ENCODE assay signal across 10 cellular contexts in genomic region chr7:74477188-74477587, GRCh38. TPM values are rescaled to one million over a fixed set of nuclear protein-coding genes. Genes with fewer than 3 reads are reported as not detected.
DNase-seq lines count a peak whose midpoint lies in the region; ATAC-seq and TF ChIP-seq lines count a peak whose summit lies in the region.
"Had no signal": no experiment of that assay in that cellular context is flagged by ENCODE, and none has a peak within 500 bp of the region (broad histone marks: within the 10 kb centered on the region; RNA-seq: fewer than 3 reads in every experiment).

No MANE protein-coding gene starts in this region.

- no peak overlapping the region for H2BK12ac ChIP-seq in H9 (ENCODE audit: insufficient read length, low read depth, low read length)

- H3K27ac ChIP-seq in brain microvascular endothelial cell (peak overlapping the region; percentile 94), stomach smooth muscle (ENCODE audit: low read length) (peak overlapping the region; percentile 98), H9 (ENCODE audit: insufficient read length, low read depth, low read length) (no peak overlapping the region)

- no peak overlapping the region for H3K23ac ChIP-seq in H9 (ENCODE audit: insufficient read length, low read depth, low read length)

- no peak overlapping the region for H2BK120ac ChIP-seq in H9 (ENCODE audit: low read depth, low read length, poor library complexity, severe bottlenecking)

- H2BK15ac ChIP-seq in H9 (ENCODE audit: low read depth, low read length) = no peak overlapping the region

- H3K23me2 ChIP-seq in H9 (ENCODE audit: insufficient read length, low read depth, low read length, poor library complexity, severe bottlenecking) = peaks cover 3% of the 10 kb centered on the region

- H3K27me3 ChIP-seq in brain microvascular endothelial cell (replicated peaks) = no peaks in the 10 kb centered on the region
- no peaks in the 10 kb centered on the region for H3K27me3 ChIP-seq in stomach smooth muscle (ENCODE audit: control insufficient read depth in 1 of 2, insufficient read depth in 2 of 2, low read length in 2 of 2)
- no peaks in the 10 kb centered on the region for H3K27me3 ChIP-seq in H9 (ENCODE audit: insufficient read depth, low read length)

- H2BK5ac ChIP-seq in H9 (ENCODE audit: insufficient read length, low read length) = no peak overlapping the region

- in situ Hi-C loops in brain microvascular endothelial cell (cut with HindIII; ENCODE audit: low pct_ligation_motif_present, low sequenced_read_pairs) = no loop called here

- no peaks in the 10 kb centered on the region for H3K9me3 ChIP-seq in stomach smooth muscle (ENCODE audit: control insufficient read depth in 2 of 2, low read length in 2 of 2)
- no peaks in the 10 kb centered on the region for H3K9me3 ChIP-seq in H9 (ENCODE audit: control insufficient read depth, low read depth, low read length)

- no peaks in the 10 kb centered on the region for H3K36me3 ChIP-seq in brain microvascular endothelial cell (replicated peaks)
- no peaks in the 10 kb centered on the region for H3K36me3 ChIP-seq in stomach smooth muscle (ENCODE audit: control insufficient read depth in 2 of 2, insufficient read depth in 2 of 2, low read length in 2 of 2)

- no peaks in the 10 kb centered on the region for H3K9me3 Mint-ChIP-seq in memory B cell
- H3K9me3 Mint-ChIP-seq in H9 = no peaks in the 10 kb centered on the region

- peaks cover 15% of the 10 kb centered on the region for H3K27me3 Mint-ChIP-seq in memory B cell
- no peaks in the 10 kb centered on the region for H3K27me3 Mint-ChIP-seq in H9 (ENCODE audit: low read depth)

- no peak overlapping the region for H3K4me3 Mint-ChIP-seq in memory B cell
- no peak overlapping the region for H3K4me3 Mint-ChIP-seq in H9

- no peak overlapping the region for H2AK5ac ChIP-seq in H9 (ENCODE audit: insufficient read length, low read length)

- H3T11ph ChIP-seq in H9 (ENCODE audit: low read length) = no peak overlapping the region

- no CpG with 5 or more reads among the region's 6 CpGs for WGBS in H9 (ENCODE audit: extremely low coverage, insufficient read length, low lambda C conversion rate)

- no peak overlapping the region for H3K56ac ChIP-seq in H9 (ENCODE audit: insufficient read length, low read depth, low read length)

- no peak overlapping the region for H2AFZ ChIP-seq in H9 (ENCODE audit: low read length)

- H3K18ac ChIP-seq in H9 (ENCODE audit: insufficient read length, low read depth, low read length) = no peak overlapping the region

- H3K27ac Mint-ChIP-seq in memory B cell (peak overlapping the region; percentile 21), H9 (peak overlapping the region in 1 of 3 experiments; percentile 92; a peak in 1 of 7 replicates)

- H2BK20ac ChIP-seq in H9 (ENCODE audit: low read depth, low read length, poor library complexity, severe bottlenecking) = no peak overlapping the region

- no peak overlapping the region for H3K14ac ChIP-seq in H9 (ENCODE audit: insufficient read depth, low read length)

- no peaks in the 10 kb centered on the region; the same call in none of the 2 replicates for H3K79me2 ChIP-seq in H9 (ENCODE audit: insufficient read depth, low read length)

- H3K4me2 ChIP-seq in H9 (ENCODE audit: insufficient read depth, insufficient read length, low read length) = no peak overlapping the region

- H3K4me3 ChIP-seq in brain microvascular endothelial cell (ENCODE audit: low read depth, low read length) (no peak overlapping the region), stomach smooth muscle (ENCODE audit: low read length in 2 of 2) (peak overlapping the region in 1 of 2 donors; percentile 54)

- ATAC-seq in memory B cell (ENCODE audit: low read depth) = no peak
- no peak for ATAC-seq in GM21367 (IDR thresholded peaks at IDR 0.05; ENCODE audit: unreplicated experiment)
- no peak for ATAC-seq in HG02571 (IDR thresholded peaks at IDR 0.05; ENCODE audit: unreplicated experiment)
- no peak for ATAC-seq in HG03521 (IDR thresholded peaks at IDR 0.05; ENCODE audit: unreplicated experiment)

- H3K4me1 ChIP-seq in stomach smooth muscle (ENCODE audit: control insufficient read depth, insufficient read depth, low read length) (peaks cover 57% of the 10 kb centered on the region), H9 (ENCODE audit: insufficient read depth, low read length) (peaks cover 4% of the 10 kb centered on the region; the same call in 1 of the 2 replicates)

- H4K5ac ChIP-seq in H9 (ENCODE audit: insufficient read length, low read depth, low read length) = no peak overlapping the region

- H3K79me1 ChIP-seq in H9 (ENCODE audit: insufficient read depth, low read depth, low read length, poor library complexity, severe bottlenecking) = peaks cover 2% of the 10 kb centered on the region

- H4K8ac ChIP-seq in H9 (replicated peaks; ENCODE audit: insufficient read length, low read depth, low read length) = no peak overlapping the region

- peak overlapping the region; percentile 75 to 76 for H3K9ac ChIP-seq in stomach smooth muscle (ENCODE audit: low read length in 2 of 2)
- no peak overlapping the region for H3K9ac ChIP-seq in H9 (ENCODE audit: extremely low read depth, insufficient read length, low read length)

- H3K4me1 Mint-ChIP-seq in memory B cell (peaks cover 19% of the 10 kb centered on the region), H9 (peaks cover 28 to 40% of the 10 kb centered on the region in 2 experiments)

- DNase-seq in HK-2 (ENCODE audit: unreplicated experiment) (peak; percentile 28), brain microvascular endothelial cell (no peak), memory B cell (ENCODE audit: low spot score in 2 of 2) (no peak), H9 (no peak)
- DNase-seq: Karpas-422, NCI-H2227 treated with DMSO at 0.1 percent for 48 hours had no signal

- no peaks in the 10 kb centered on the region for H4K20me1 ChIP-seq in H9 (ENCODE audit: control insufficient read depth, insufficient read depth, insufficient read length)

- TF ChIP-seq CTCF in brain microvascular endothelial cell (IDR thresholded peaks at IDR 0.05; ENCODE audit: low read depth, low read length, missing control alignments) (no peak), H9 (conservative IDR thresholded peaks at IDR 0.05) (no peak)

- no peaks in the 10 kb centered on the region for H3K36me3 Mint-ChIP-seq in memory B cell
- H3K36me3 Mint-ChIP-seq in H9 (ENCODE audit: insufficient read depth in 1 of 3, low read depth in 3 of 3) = peaks cover 0 to 4% (median 3%) of the 10 kb centered on the region in 3 experiments; a peak in 2 of 7 replicates

- no peak overlapping the region for H4K91ac ChIP-seq in H9 (ENCODE audit: insufficient read length, low read depth, low read length)

- no peak overlapping the region for H3K4ac ChIP-seq in H9 (ENCODE audit: low read depth, low read length)

RNA-seq across cellular contexts. Expression of gene GTF2IRD1, which starts 23.5 kb away (rescaled TPM):
- total RNA-seq in H9 (2021) = 34.3 and 39.9 TPM in 2 replicates
